1 cellular context compared by ENCODE assay signal in the genomic region with DNA sequence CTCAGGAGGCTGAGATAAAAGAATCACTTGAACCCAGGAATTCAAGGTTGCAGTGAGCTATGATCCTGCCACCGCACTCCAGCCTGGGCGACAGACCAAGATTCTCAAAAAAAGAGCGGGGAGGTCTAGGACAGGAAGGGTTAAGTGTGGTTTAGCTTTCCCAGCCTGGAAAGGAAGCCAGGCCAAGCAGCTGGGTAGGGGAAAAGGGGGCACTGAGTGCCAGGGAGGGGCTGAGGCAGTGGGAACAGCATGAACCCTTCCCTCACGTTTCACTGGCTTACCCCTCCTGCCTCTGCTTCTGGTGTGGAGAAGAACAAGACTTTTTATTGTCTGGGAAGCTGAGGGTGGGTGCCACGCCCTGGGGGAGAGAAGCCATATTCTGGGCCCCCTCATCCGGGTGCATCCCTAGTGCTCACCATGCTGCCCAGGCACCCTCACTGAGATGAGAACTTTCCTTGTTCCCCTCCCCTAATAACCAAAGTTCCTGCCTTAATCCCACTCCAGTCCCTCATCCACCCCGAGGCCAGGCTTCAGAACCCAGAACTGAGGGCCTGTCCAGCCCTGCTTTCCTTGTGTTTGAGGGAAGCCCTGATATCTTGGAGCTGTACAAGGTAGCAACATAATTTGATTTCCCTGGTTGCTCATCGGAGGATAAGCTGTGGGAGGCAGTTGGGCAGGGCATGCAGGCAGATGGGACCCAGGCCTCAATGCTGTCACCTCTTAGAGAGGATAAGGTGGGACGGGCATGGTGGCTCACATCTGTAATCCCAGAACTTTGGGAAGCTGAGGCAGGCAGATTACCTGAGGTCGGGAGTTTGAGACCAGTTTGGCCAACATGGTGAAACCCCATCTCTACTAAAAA.
A peak's percentile ranks its signal among the peaks of the same experiment; 100 is the strongest.
TF ChIP-seq lines count a peak whose summit lies in the region.

No MANE protein-coding gene starts in this region.

TF ChIP-seq in HepG2, 621 proteins besides CTCF, POLR2A, EP300 and RAD21:
- TF ChIP-seq ZNF652 (CRISPR knock-in tag; IDR thresholded peaks at IDR 0.05; ENCODE audit: borderline replicate concordance, low read depth), result peak; percentile 57
- 0 out of 2 replicates have a peak, but pooled peaks have one; percentile 26 for TF ChIP-seq ZNF263 (CRISPR knock-in tag; IDR thresholded peaks at IDR 0.05)
- TF ChIP-seq TOPORS (CRISPR knock-in tag; IDR thresholded peaks at IDR 0.05), result no peak
